In genomic region chr16:24497405-24497804, GRCh38 we compare ENCODE assay signal across 25 cellular contexts. TPM values are rescaled to one million over a fixed set of nuclear protein-coding genes. Genes with fewer than 3 reads are reported as not detected.
DNase-seq lines count a peak whose midpoint lies in the region; ATAC-seq and TF ChIP-seq lines count a peak whose summit lies in the region.
"Had no signal": no experiment of that assay in that cellular context is flagged by ENCODE, and none has a peak within 500 bp of the region (broad histone marks: within the 10 kb centered on the region; RNA-seq: fewer than 3 reads in every experiment).

No MANE protein-coding gene starts in this region.

- no peak for TF ChIP-seq POLR2A in body of pancreas (IDR thresholded peaks at IDR 0.05)

- ATAC-seq in body of pancreas (no peak), HG02973 (IDR thresholded peaks at IDR 0.05; ENCODE audit: unreplicated experiment) (no peak)
- ATAC-seq: heart right ventricle; naive thymus-derived CD4-positive, alpha-beta T cell; Right ventricle myocardium inferior; stimulated activated naive CD8-positive, alpha-beta T cell treated with anti-CD3 and anti-CD28 coated beads, Interleukin-15, Interleukin-2, amounts not matched to agents 100 U/mL and 50 U/mL, for 24 hours; T-cell had no signal

- no peak for TF ChIP-seq CTCF in RWPE1 (conservative IDR thresholded peaks at IDR 0.05; ENCODE audit: low read depth)
- no peak for TF ChIP-seq CTCF in body of pancreas (IDR thresholded peaks at IDR 0.05)
- no peak for TF ChIP-seq CTCF in Calu3 (IDR thresholded peaks at IDR 0.05; ENCODE audit: unreplicated experiment)
- TF ChIP-seq CTCF in type B pancreatic cell (conservative IDR thresholded peaks at IDR 0.05): no peak

- no peak overlapping the region for H3K4me3 ChIP-seq in body of pancreas
- H3K4me3 ChIP-seq: adrenal gland, esophagus muscularis mucosa, heart right ventricle, ovary, sigmoid colon, tibial artery had no signal

- no peaks in the 10 kb centered on the region for H3K9me3 Mint-ChIP-seq in Calu3 (ENCODE audit: low read depth, unreplicated experiment)
- no peaks in the 10 kb centered on the region for H3K9me3 Mint-ChIP-seq in type B pancreatic cell
- H3K9me3 Mint-ChIP-seq: CD8-positive, alpha-beta memory T cell; central memory CD8-positive, alpha-beta T cell; memory B cell; T-cell had no signal

- BruUV-seq in Calu3 (replicated peaks; lab: Mats Ljungman, UMichigan): no TSS peak

- H3K4me1 Mint-ChIP-seq in Calu3 (ENCODE audit: low read depth, unreplicated experiment): no peaks in the 10 kb centered on the region
- H3K4me1 Mint-ChIP-seq in type B pancreatic cell (ENCODE audit: unreplicated experiment): peaks cover 5% of the 10 kb centered on the region
- H3K4me1 Mint-ChIP-seq: CD8-positive, alpha-beta memory T cell; central memory CD8-positive, alpha-beta T cell; naive thymus-derived CD4-positive, alpha-beta T cell; T-cell had no signal

- POLR2A ChIA-PET in RWPE1 (lab: Yijun Ruan, JAX; ENCODE audit: low non-redundant PET): no interaction called here

- peaks cover 93% of the 10 kb centered on the region for H3K27me3 Mint-ChIP-seq in Calu3 (ENCODE audit: unreplicated experiment)
- H3K27me3 Mint-ChIP-seq in type B pancreatic cell: peaks cover 24% of the 10 kb centered on the region

- intact Hi-C loops in body of pancreas (cut with DNase I) (no loop called here), Calu3 (cut with micrococcal nuclease; ENCODE audit: unreplicated experiment) (no loop called here)

- no peak overlapping the region for H3K27ac ChIP-seq in RWPE1
- no peak overlapping the region for H3K27ac ChIP-seq in body of pancreas
- H3K27ac ChIP-seq: adrenal gland, esophagus muscularis mucosa, heart right ventricle, ovary, sigmoid colon, tibial artery had no signal

- no peaks in the 10 kb centered on the region for H3K4me1 ChIP-seq in body of pancreas
- H3K4me1 ChIP-seq: adrenal gland, esophagus muscularis mucosa, heart right ventricle, sigmoid colon, tibial artery had no signal

- peak; percentile 13 for DNase-seq in AG08395 (ENCODE audit: low spot score)
- peak; percentile 55 for DNase-seq in EH (ENCODE audit: low read depth)
- DNase-seq in RWPE1 (ENCODE audit: low spot score): peak; percentile 57
- peak; percentile 23 for DNase-seq in fibroblast of peridontal ligament (ENCODE audit: extremely low read depth)
- DNase-seq in body of pancreas: no peak
- no peak for DNase-seq in Calu3
- DNase-seq in type B pancreatic cell (ENCODE audit: extremely low spot score, unreplicated experiment): no peak
- DNase-seq: activated CD4-positive, alpha-beta T cell treated with anti-CD3 and anti-CD28 coated beads, Interleukin-2, amount 50 U/mL, for 1 hour; activated CD8-positive, alpha-beta memory T cell treated with anti-CD3 and anti-CD28 coated beads, Interleukin-2, amount 50 U/mL, for 4 hours; adrenal gland; CD8-positive, alpha-beta memory T cell; heart right ventricle; naive thymus-derived CD4-positive, alpha-beta T cell; NCI-H1436 treated with DMSO at 0.1 percent for 48 hours; NCI-H345; ovary; sigmoid colon; stimulated activated naive CD8-positive, alpha-beta T cell treated with anti-CD3 and anti-CD28 coated beads, Interleukin-15, Interleukin-2, amounts not matched to agents 100 U/mL and 50 U/mL, for 24 hours; T-cell; tibial artery had no signal

- no peak overlapping the region for H3K4me3 Mint-ChIP-seq in Calu3 (ENCODE audit: low read depth, unreplicated experiment)
- no peak overlapping the region for H3K4me3 Mint-ChIP-seq in type B pancreatic cell
- H3K4me3 Mint-ChIP-seq: CD8-positive, alpha-beta memory T cell; central memory CD8-positive, alpha-beta T cell; memory B cell; naive thymus-derived CD4-positive, alpha-beta T cell; T-cell had no signal

- no peaks in the 10 kb centered on the region for H3K27me3 ChIP-seq in body of pancreas
- H3K27me3 ChIP-seq: ovary, sigmoid colon had no signal

- no peaks in the 10 kb centered on the region for H3K36me3 Mint-ChIP-seq in Calu3 (ENCODE audit: insufficient read depth, unreplicated experiment)
- no peaks in the 10 kb centered on the region for H3K36me3 Mint-ChIP-seq in type B pancreatic cell
- H3K36me3 Mint-ChIP-seq: CD8-positive, alpha-beta memory T cell; memory B cell; naive thymus-derived CD4-positive, alpha-beta T cell; T-cell had no signal

- 26 to 39% methylated on average over 3 of the region's 3 CpGs for WGBS in body of pancreas, 2 donors

- H3K27ac Mint-ChIP-seq in Calu3 (ENCODE audit: unreplicated experiment) (no peak overlapping the region), type B pancreatic cell (no peak overlapping the region)
- H3K27ac Mint-ChIP-seq: CD8-positive, alpha-beta memory T cell; memory B cell; naive thymus-derived CD4-positive, alpha-beta T cell; T-cell had no signal

- no peaks in the 10 kb centered on the region for H3K9me3 ChIP-seq in body of pancreas
- H3K9me3 ChIP-seq: adrenal gland, heart right ventricle, ovary, sigmoid colon, tibial artery had no signal

- CTCF ChIA-PET in RWPE1 (lab: Yijun Ruan, JAX) (interaction anchor here (0.6 kb wide), 1 partner anchor 455 kb away, joined by 4 read pairs; no protein-coding TSS in a partner anchor), Calu3 (lab: Charles Lee) (interaction anchor here (0.9 kb wide), 1 partner anchor 527 kb away, joined by 3 read pairs; no protein-coding TSS in a partner anchor)

- H3K36me3 ChIP-seq in body of pancreas (replicated peaks in 1 of 2; ENCODE audit: insufficient read depth in 1 of 2, low read depth in 2 of 2): no peaks in the 10 kb centered on the region
- H3K36me3 ChIP-seq: adrenal gland, esophagus muscularis mucosa, heart right ventricle, ovary, sigmoid colon, tibial artery had no signal

RNA-seq across cellular contexts. Expression of gene RBBP6, which starts 42.0 kb away (rescaled TPM):
- total RNA-seq in body of pancreas: 10 to 100 TPM; 31.1 to 63.0 TPM
- 56.8 and 61.7 TPM in 2 replicates for total RNA-seq in Calu3 (2022)
- total RNA-seq in type B pancreatic cell (ENCODE audit: low replicate concordance): 67.8 and 70.7 TPM in 2 replicates

Comparison
In these comparisons a context has a peak if more than half of its experiments do, and no peak if none do; other contexts are left out.
1. DNase-seq: peak in AG08395 (single experiment), EH (single experiment), RWPE1 (single experiment) and fibroblast of peridontal ligament (single experiment); none in body of pancreas (0 of 4), Calu3 (single experiment) and type B pancreatic cell (single experiment).